ENCODE assay signal across 8 cellular contexts in the genomic region with DNA sequence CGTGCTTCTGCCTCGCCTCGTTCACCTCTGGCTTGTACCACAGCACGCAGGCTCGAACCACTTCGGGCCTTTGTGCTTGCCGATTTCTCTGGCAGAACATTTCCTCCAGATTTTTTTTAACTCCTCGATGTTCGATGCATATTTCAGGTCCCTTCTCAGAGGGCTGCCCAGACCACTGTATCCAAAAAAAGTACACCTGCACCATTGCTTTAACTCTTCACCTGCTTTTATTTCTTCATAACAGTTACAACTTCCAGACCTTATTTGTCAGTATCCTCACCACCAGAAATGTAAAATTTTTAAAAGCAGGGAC. TPM values are rescaled to one million over a fixed set of nuclear protein-coding genes. Genes with fewer than 3 reads are reported as not detected.
DNase-seq lines count a peak whose midpoint lies in the region; ATAC-seq and TF ChIP-seq lines count a peak whose summit lies in the region.

No MANE protein-coding gene starts in this region.

- ATAC-seq in HG03280 (IDR thresholded peaks at IDR 0.05; ENCODE audit: unreplicated experiment) (no peak), GM21529 (IDR thresholded peaks at IDR 0.05; ENCODE audit: unreplicated experiment) (no peak)

- H3K4me1 Mint-ChIP-seq in Calu3 (ENCODE audit: low read depth, unreplicated experiment), result peaks cover 26% of the 10 kb centered on the region
- peaks cover 31% of the 10 kb centered on the region for H3K4me1 Mint-ChIP-seq in endothelial cell (ENCODE audit: unreplicated experiment)
- H3K4me1 Mint-ChIP-seq in osteocyte (ENCODE audit: unreplicated experiment), result peaks cover 27% of the 10 kb centered on the region

- intact Hi-C loops in Calu3 (cut with micrococcal nuclease; ENCODE audit: unreplicated experiment), result loop anchor here (1.0 kb wide), 1 partner anchor 535 kb away; no protein-coding TSS in a partner anchor

- H3K4me3 Mint-ChIP-seq in Calu3 (ENCODE audit: low read depth, unreplicated experiment) (peak overlapping the region; percentile 82), endothelial cell (ENCODE audit: unreplicated experiment) (peak overlapping the region; percentile 96), osteocyte (ENCODE audit: unreplicated experiment) (peak overlapping the region; percentile 84)

- H3K27ac Mint-ChIP-seq in Calu3 (ENCODE audit: unreplicated experiment) (peak overlapping the region; percentile 94), endothelial cell (ENCODE audit: unreplicated experiment) (peak overlapping the region; percentile 97), osteocyte (ENCODE audit: unreplicated experiment) (peak overlapping the region; percentile 98)

- DNase-seq in Calu3 (no peak), NCI-H2227 (lab: John Stamatoyannopoulos, UW; ENCODE audit: unreplicated experiment) (peak; percentile 42), endothelial cell (ENCODE audit: low spot score) (no peak), osteocyte (ENCODE audit: extremely low spot score, unreplicated experiment) (no peak), middle frontal gyrus (ENCODE audit: extremely low spot score, low spot score) (no peak), Ammon's horn (ENCODE audit: low spot score) (no peak)

- H3K9me3 Mint-ChIP-seq in Calu3 (ENCODE audit: low read depth, unreplicated experiment), result no peaks in the 10 kb centered on the region
- H3K9me3 Mint-ChIP-seq in endothelial cell (ENCODE audit: unreplicated experiment), result no peaks in the 10 kb centered on the region
- no peaks in the 10 kb centered on the region for H3K9me3 Mint-ChIP-seq in osteocyte (ENCODE audit: unreplicated experiment)

- H3K36me3 Mint-ChIP-seq in Calu3 (ENCODE audit: insufficient read depth, unreplicated experiment), result peaks cover 36% of the 10 kb centered on the region
- H3K36me3 Mint-ChIP-seq in endothelial cell (ENCODE audit: low read depth, unreplicated experiment), result peaks cover 16% of the 10 kb centered on the region
- no peaks in the 10 kb centered on the region for H3K36me3 Mint-ChIP-seq in osteocyte (ENCODE audit: unreplicated experiment)

- TSS peak; percentile 86 for BruUV-seq in Calu3 (replicated peaks; lab: Mats Ljungman, UMichigan)

- no peak for TF ChIP-seq CTCF in Calu3 (IDR thresholded peaks at IDR 0.05; ENCODE audit: unreplicated experiment)
- TF ChIP-seq CTCF in endothelial cell (IDR thresholded peaks at IDR 0.05; ENCODE audit: unreplicated experiment), result no peak
- no peak for TF ChIP-seq CTCF in osteocyte (IDR thresholded peaks at IDR 0.05)

- CTCF ChIA-PET in Calu3 (lab: Charles Lee), result no interaction called here

- H3K27me3 Mint-ChIP-seq in Calu3 (ENCODE audit: unreplicated experiment) (no peaks in the 10 kb centered on the region), endothelial cell (ENCODE audit: unreplicated experiment) (peaks cover 14% of the 10 kb centered on the region), osteocyte (ENCODE audit: unreplicated experiment) (no peaks in the 10 kb centered on the region)

RNA-seq across cellular contexts. Expression of a gene that starts 1.3 kb away (rescaled TPM):
- 49.4 and 53.4 TPM in 2 replicates for total RNA-seq in Calu3 (2022)
- 39.3 TPM for total RNA-seq in endothelial cell (ENCODE audit: unreplicated experiment)
- 51.5 and 54.3 TPM in 2 replicates for total RNA-seq in osteocyte
